25 cellular contexts compared by ENCODE assay signal in the genomic region with DNA sequence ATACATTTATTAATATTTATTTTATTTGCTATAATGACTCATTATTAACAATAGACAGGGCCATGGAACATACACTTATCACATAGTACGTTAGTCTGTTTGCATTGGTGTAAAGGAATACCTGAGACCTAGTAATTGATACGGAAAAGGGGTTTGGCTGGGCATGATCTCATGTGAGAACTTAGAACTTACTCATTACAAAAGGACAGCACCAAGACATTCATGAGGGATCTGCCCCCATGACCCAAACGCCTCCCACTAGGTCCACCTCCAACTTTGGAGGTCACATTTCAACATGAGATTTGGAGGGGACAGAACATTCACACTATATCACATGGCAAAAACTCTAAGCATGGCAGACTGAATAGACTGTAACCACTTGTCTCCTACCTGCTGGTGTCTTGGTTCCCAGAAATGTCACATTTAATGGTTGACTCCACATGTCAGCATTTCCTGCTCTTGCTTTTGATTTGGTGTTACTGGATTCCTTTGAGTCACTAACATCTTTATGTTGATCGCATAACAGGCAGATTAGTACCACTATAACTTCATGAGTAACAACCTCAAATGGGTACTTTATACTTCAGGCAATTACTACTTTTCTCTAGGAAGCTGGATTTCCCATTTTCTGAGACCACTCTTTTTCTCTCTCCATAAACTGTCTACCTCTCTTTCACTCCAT. TPM values are rescaled to one million over a fixed set of nuclear protein-coding genes. Genes with fewer than 3 reads are reported as not detected.
"Had no signal": no experiment of that assay in that cellular context is flagged by ENCODE, and none has a peak within 500 bp of the region (broad histone marks: within the 10 kb centered on the region; RNA-seq: fewer than 3 reads in every experiment).

No MANE protein-coding gene starts in this region.

- H3K4me3 ChIP-seq: body of pancreas, colonic mucosa, sigmoid colon, spleen, tibial artery had no signal

- H3K9me3 ChIP-seq: body of pancreas, colonic mucosa, sigmoid colon, spleen, tibial artery had no signal

- H3K36me3 ChIP-seq: colonic mucosa, sigmoid colon, spleen, tibial artery had no signal

- H3K9me3 Mint-ChIP-seq: activated CD4-positive, alpha-beta memory T cell treated with anti-CD3 and anti-CD28 coated beads, Interleukin-2, amount 10 ng/mL, durations not matched to agents 7 days and 5 days; activated naive CD8-positive, alpha-beta T cell treated with anti-CD3 and anti-CD28 coated beads, Interleukin-2, amount 10 ng/mL, durations not matched to agents 7 days and 5 days; endodermal cell; mesothelial cell of epicardium; natural killer cell treated with Interleukin-12 subunit alpha and Interleukin-12 subunit beta and Interleukin-15 and Interleukin-18, amount 100 ng/mL, for 72 hours; stimulated activated naive B cell treated with anti-CD40 and anti-IgM and Interleukin-4, amounts not matched to agents 10 μg/mL and 1 μg/mL and 100 μg/mL, for 72 hours; T-helper 2 cell treated with Interferon-gamma antibody and Interleukin-4, amounts not matched to agents 5 μg/mL and 100 μg/mL, for 36 hours; WTC11 had no signal

- FAIRE-seq: TTC549 had no signal

- H3K27ac ChIP-seq: body of pancreas, colonic mucosa, sigmoid colon, spleen, tibial artery had no signal

- H3K27ac Mint-ChIP-seq: activated CD4-positive, alpha-beta memory T cell treated with anti-CD3 and anti-CD28 coated beads, Interleukin-2, amount 10 ng/mL, durations not matched to agents 7 days and 5 days; activated naive CD8-positive, alpha-beta T cell treated with anti-CD3 and anti-CD28 coated beads, Interleukin-2, amount 10 ng/mL, durations not matched to agents 7 days and 5 days; endodermal cell; mesothelial cell of epicardium; natural killer cell treated with Interleukin-12 subunit alpha and Interleukin-12 subunit beta and Interleukin-15 and Interleukin-18, amount 100 ng/mL, for 72 hours; stimulated activated naive B cell treated with anti-CD40 and anti-IgM and Interleukin-4, amounts not matched to agents 10 μg/mL and 1 μg/mL and 100 μg/mL, for 72 hours; T-helper 2 cell treated with Interferon-gamma antibody and Interleukin-4, amounts not matched to agents 5 μg/mL and 100 μg/mL, for 36 hours; WTC11 had no signal

- H3K4me1 ChIP-seq: colonic mucosa, tibial artery had no signal

- H3K4me3 Mint-ChIP-seq: activated CD4-positive, alpha-beta memory T cell treated with anti-CD3 and anti-CD28 coated beads, Interleukin-2, amount 10 ng/mL, durations not matched to agents 7 days and 5 days; activated naive CD8-positive, alpha-beta T cell treated with anti-CD3 and anti-CD28 coated beads, Interleukin-2, amount 10 ng/mL, durations not matched to agents 7 days and 5 days; endodermal cell; mesothelial cell of epicardium; natural killer cell treated with Interleukin-12 subunit alpha and Interleukin-12 subunit beta and Interleukin-15 and Interleukin-18, amount 100 ng/mL, for 72 hours; stimulated activated naive B cell treated with anti-CD40 and anti-IgM and Interleukin-4, amounts not matched to agents 10 μg/mL and 1 μg/mL and 100 μg/mL, for 72 hours; T-helper 2 cell treated with Interferon-gamma antibody and Interleukin-4, amounts not matched to agents 5 μg/mL and 100 μg/mL, for 36 hours; WTC11 had no signal

- DNase-seq: activated CD4-positive, alpha-beta memory T cell treated with anti-CD3 and anti-CD28 coated beads, Interleukin-2, amount 10 ng/mL, durations not matched to agents 7 days and 5 days; activated CD4-positive, alpha-beta T cell treated with anti-CD3 and anti-CD28 coated beads for 4 hours; activated gamma-delta T cell treated with Interleukin-2 at 50 U/mL for 16 hours; activated naive CD8-positive, alpha-beta T cell treated with anti-CD3 and anti-CD28 coated beads, Interleukin-2, amount 10 ng/mL, durations not matched to agents 7 days and 5 days; body of pancreas; caudate nucleus; colonic mucosa; endodermal cell; foreskin melanocyte; hypothalamus; islet precursor cell; sigmoid colon; spleen; stimulated activated CD4-positive, alpha-beta T cell treated with anti-CD3 and anti-CD28 coated beads, Interleukin-4, amount 100 ng/mL, for 4 hours; stimulated activated naive B cell treated with anti-CD40 and anti-IgM and Interleukin-4, amounts not matched to agents 10 μg/mL and 1 μg/mL and 100 μg/mL, for 72 hours; substantia nigra; tibial artery had no signal

- H3K36me3 Mint-ChIP-seq: activated naive CD8-positive, alpha-beta T cell treated with anti-CD3 and anti-CD28 coated beads, Interleukin-2, amount 10 ng/mL, durations not matched to agents 7 days and 5 days; mesothelial cell of epicardium; natural killer cell treated with Interleukin-12 subunit alpha and Interleukin-12 subunit beta and Interleukin-15 and Interleukin-18, amount 100 ng/mL, for 72 hours; stimulated activated naive B cell treated with anti-CD40 and anti-IgM and Interleukin-4, amounts not matched to agents 10 μg/mL and 1 μg/mL and 100 μg/mL, for 72 hours; WTC11 had no signal

- H3K27me3 ChIP-seq: body of pancreas, colonic mucosa, sigmoid colon had no signal

- ATAC-seq: body of pancreas; left lobe of liver; natural killer cell treated with Interleukin-12 subunit alpha and Interleukin-12 subunit beta and Interleukin-15 and Interleukin-18, amount 100 ng/mL, for 72 hours; stimulated activated naive B cell treated with anti-CD40 and anti-IgM and Interleukin-4, amounts not matched to agents 10 μg/mL and 1 μg/mL and 100 μg/mL, for 72 hours; WTC11 had no signal

RNA-seq across cellular contexts. Expression of a gene that starts 3.5 kb away (rescaled TPM):
- total RNA-seq: activated naive CD8-positive, alpha-beta T cell treated with anti-CD3 and anti-CD28 coated beads, Interleukin-2, amount 10 ng/mL, durations not matched to agents 7 days and 5 days; lung microvascular endothelial cell; natural killer cell treated with Interleukin-12 subunit alpha and Interleukin-12 subunit beta and Interleukin-15 and Interleukin-18, amount 100 ng/mL, for 72 hours had no signal

RNA-seq across cellular contexts. Expression of a gene that starts 52.6 kb away (rescaled TPM):
- total RNA-seq: endodermal cell, epithelial cell of proximal tubule, lung microvascular endothelial cell, mesothelial cell of epicardium had no signal
